Comparison of ENCODE assay signal across 12 cellular contexts in genomic region chr3:56802793-56803192, GRCh38. TPM values are rescaled to one million over a fixed set of nuclear protein-coding genes. Genes with fewer than 3 reads are reported as not detected.
DNase-seq lines count a peak whose midpoint lies in the region; ATAC-seq, FAIRE-seq and TF ChIP-seq lines count a peak whose summit lies in the region.
"Had no signal": no experiment of that assay in that cellular context is flagged by ENCODE, and none has a peak within 500 bp of the region (broad histone marks: within the 10 kb centered on the region; RNA-seq: fewer than 3 reads in every experiment).

No MANE protein-coding gene starts in this region.

- peaks cover 0 to 27% (median 0%) of the 10 kb centered on the region in 3 donors for H3K36me3 Mint-ChIP-seq in CD8-positive, alpha-beta memory T cell
- no peaks in the 10 kb centered on the region for H3K36me3 Mint-ChIP-seq in T-cell

- no peaks in the 10 kb centered on the region for H3K9me3 ChIP-seq in CD8-positive, alpha-beta memory T cell (ENCODE audit: low read length)
- H3K9me3 ChIP-seq in hepatocyte (ENCODE audit: low read depth) (no peaks in the 10 kb centered on the region), kidney (ENCODE audit: control insufficient read depth in 1 of 2, low read length in 2 of 2) (no peaks in the 10 kb centered on the region), adrenal gland (replicated peaks in 1 of 3) (no peaks in the 10 kb centered on the region)
- H3K9me3 ChIP-seq: Peyer's patch, upper lobe of left lung had no signal

- no peak for DNase-seq in CD8-positive, alpha-beta memory T cell
- DNase-seq in T-cell (no peak), hepatocyte (ENCODE audit: low spot score) (no peak), GM12892 (ENCODE audit: insufficient read length) (no peak), NCI-H187 treated with DMSO at 0.1 percent for 48 hours (lab: John Stamatoyannopoulos, UW) (no peak), kidney (no peak), adrenal gland (no peak)
- DNase-seq: C1 segment of cervical spinal cord had no signal

- no peaks in the 10 kb centered on the region for H3K9me3 Mint-ChIP-seq in CD8-positive, alpha-beta memory T cell
- no peaks in the 10 kb centered on the region for H3K9me3 Mint-ChIP-seq in T-cell

- H3K79me2 ChIP-seq in ACC112 (ENCODE audit: control insufficient read depth, insufficient read depth, low read length, unreplicated experiment) = no peaks in the 10 kb centered on the region
- peaks cover 37% of the 10 kb centered on the region for H3K79me2 ChIP-seq in hepatocyte

- TF ChIP-seq CTCF in hepatocyte (IDR thresholded peaks at IDR 0.05; ENCODE audit: poor library complexity) = no peak
- TF ChIP-seq CTCF in kidney (IDR thresholded peaks at IDR 0.05; ENCODE audit: borderline replicate concordance, extremely low read depth, insufficient read depth) = no peak
- no peak for TF ChIP-seq CTCF in adrenal gland (IDR thresholded peaks at IDR 0.05)

- H3K9me2 ChIP-seq in hepatocyte (replicated peaks; ENCODE audit: insufficient read depth) = no peaks in the 10 kb centered on the region

- peaks cover 28 to 40% (median 30%) of the 10 kb centered on the region in 3 donors for H3K4me1 Mint-ChIP-seq in CD8-positive, alpha-beta memory T cell
- H3K4me1 Mint-ChIP-seq in T-cell = peaks cover 30 to 45% (median 33%) of the 10 kb centered on the region in 3 donors

- TF ChIP-seq POLR2A in GM12892 (IDR thresholded peaks at IDR 0.05; ENCODE audit: low read depth, low read length) (no peak), adrenal gland (IDR thresholded peaks at IDR 0.05) (no peak)

- CTCF ChIA-PET in CD8-positive, alpha-beta memory T cell (lab: Charles Lee) = interaction anchor here (1.0 to 10.1 kb wide), 5 partner anchors 18 to 187 kb away, joined by 4 to 208 read pairs (median 135); no protein-coding TSS in a partner anchor
- CTCF ChIA-PET in T-cell (lab: Charles Lee) = interaction anchor here (0.7 to 8.8 kb wide), 9 partner anchors 9 to 263 kb away, joined by 3 to 181 read pairs (median 4); no protein-coding TSS in a partner anchor

- peaks cover 13% of the 10 kb centered on the region for H4K20me1 ChIP-seq in hepatocyte (ENCODE audit: insufficient read depth, poor library complexity, severe bottlenecking)

- H3K36me3 ChIP-seq in ACC112 (ENCODE audit: insufficient read depth, low read length) (no peaks in the 10 kb centered on the region), hepatocyte (replicated peaks; ENCODE audit: insufficient read depth, low read depth) (no peaks in the 10 kb centered on the region), kidney (ENCODE audit: control insufficient read depth in 1 of 2, insufficient read depth in 2 of 2, low read length in 2 of 2) (no peaks in the 10 kb centered on the region), adrenal gland (replicated peaks in 1 of 2) (no peaks in the 10 kb centered on the region)
- no peaks in the 10 kb centered on the region for H3K36me3 ChIP-seq in CD8-positive, alpha-beta memory T cell (ENCODE audit: insufficient read depth, low read length)
- H3K36me3 ChIP-seq: Peyer's patch, upper lobe of left lung had no signal

- ATAC-seq in T-cell (replicated peaks in 1 of 4) = no peak

- H3K4me3 Mint-ChIP-seq in CD8-positive, alpha-beta memory T cell = peak overlapping the region; percentile 87 to 100 (median 91)
- peak overlapping the region; percentile 80 to 90 (median 86) for H3K4me3 Mint-ChIP-seq in T-cell

- intact Hi-C loops in kidney (cut with DNase I) (no loop called here), adrenal gland (cut with DNase I) (loop anchor here (5.0 kb wide), 2 partner anchors 100 to 185 kb away; no protein-coding TSS in a partner anchor)

- H3K27me3 Mint-ChIP-seq in CD8-positive, alpha-beta memory T cell = no peaks in the 10 kb centered on the region
- no peaks in the 10 kb centered on the region for H3K27me3 Mint-ChIP-seq in T-cell

- H2AFZ ChIP-seq in ACC112 (ENCODE audit: low read length, unreplicated experiment) (peak overlapping the region; percentile 89), hepatocyte (no peak overlapping the region)

- peaks cover 11% of the 10 kb centered on the region for H3K4me1 ChIP-seq in ACC112 (ENCODE audit: control insufficient read depth, insufficient read depth, low read length, unreplicated experiment)
- H3K4me1 ChIP-seq in CD8-positive, alpha-beta memory T cell (ENCODE audit: insufficient read depth, low read length) = peaks cover 28% of the 10 kb centered on the region
- peaks cover 21% of the 10 kb centered on the region for H3K4me1 ChIP-seq in hepatocyte (ENCODE audit: insufficient read depth)
- H3K4me1 ChIP-seq in kidney (ENCODE audit: control insufficient read depth in 1 of 2, insufficient read depth in 1 of 2, low read depth in 1 of 2, low read length in 2 of 2) = peaks cover 5 to 10% of the 10 kb centered on the region in 2 donors
- H3K4me1 ChIP-seq in adrenal gland (replicated peaks in 1 of 2) = peaks cover 22 to 26% of the 10 kb centered on the region in 2 donors

- H3K4me2 ChIP-seq in hepatocyte = peak overlapping the region; percentile 91

- H3K4me3 ChIP-seq in ACC112 (ENCODE audit: low read depth, low read length) = peak overlapping the region; percentile 86
- H3K4me3 ChIP-seq in CD8-positive, alpha-beta memory T cell (ENCODE audit: low read length) = peak overlapping the region; percentile 75
- H3K4me3 ChIP-seq in hepatocyte = no peak overlapping the region
- H3K4me3 ChIP-seq in kidney (ENCODE audit: low read length in 2 of 2) = peak overlapping the region in 1 of 2 donors; percentile 96
- H3K4me3 ChIP-seq in adrenal gland = no peak overlapping the region

- WGBS in hepatocyte (ENCODE audit: low lambda C conversion rate, missing lambda C conversion rate) = 77% methylated on average over 1 of the region's 1 CpG
- WGBS in adrenal gland, 4 donors = 83 to 89% (median 88%) methylated on average over 1 of the region's 1 CpG

- no peak for FAIRE-seq in GM12892 (lab: Jason Lieb, UNC)
- FAIRE-seq in kidney (lab: Jason Lieb, UNC) = no peak
- FAIRE-seq: islet of Langerhans had no signal

- H3K9ac ChIP-seq in kidney (ENCODE audit: low read length in 2 of 2) = no peak overlapping the region

- no peak overlapping the region for H3K27ac ChIP-seq in ACC112 (ENCODE audit: low read depth, low read length)
- H3K27ac ChIP-seq in CD8-positive, alpha-beta memory T cell (ENCODE audit: low read depth, low read length) = no peak overlapping the region
- peak overlapping the region; percentile 57 for H3K27ac ChIP-seq in hepatocyte
- no peak overlapping the region for H3K27ac ChIP-seq in kidney (ENCODE audit: low read depth in 2 of 2, low read length in 2 of 2)
- H3K27ac ChIP-seq in adrenal gland = no peak overlapping the region

- peak overlapping the region in 5 of 8 donors; percentile 80 to 94 (median 88) for H3K27ac Mint-ChIP-seq in CD8-positive, alpha-beta memory T cell
- peak overlapping the region; percentile 76 to 81 for H3K27ac Mint-ChIP-seq in T-cell

- H3K27me3 ChIP-seq in ACC112 (ENCODE audit: insufficient read depth, low read length) (no peaks in the 10 kb centered on the region), hepatocyte (no peaks in the 10 kb centered on the region), adrenal gland (no peaks in the 10 kb centered on the region)
- H3K27me3 ChIP-seq in CD8-positive, alpha-beta memory T cell (ENCODE audit: insufficient read depth, low read length, poor library complexity, severe bottlenecking) = no peaks in the 10 kb centered on the region
- H3K27me3 ChIP-seq: Peyer's patch, upper lobe of left lung had no signal

- POLR2A ChIA-PET in CD8-positive, alpha-beta memory T cell (lab: Charles Lee) = interaction anchor here (6.0 kb wide), 1 partner anchor 48 kb away, joined by 50 read pairs; no protein-coding TSS in a partner anchor
- POLR2A ChIA-PET in T-cell (lab: Charles Lee) = interaction anchor here in 1 of 2 donors (0.6 kb wide), 1 partner anchor 21 kb away, joined by 7 read pairs; no protein-coding TSS in a partner anchor

RNA-seq across cellular contexts. Expression of gene ARHGEF3, which starts 1.0 kb away (rescaled TPM):
- 10 to 100 TPM; 55.1 to 56.6 TPM for total RNA-seq in CD8-positive, alpha-beta memory T cell
- 110 TPM for polyA plus RNA-seq in CD8-positive, alpha-beta memory T cell
- total RNA-seq in T-cell (100 to 1,000 TPM in 4 of 5 donors, 10 to 100 TPM in 1; 93.4 to 132 (median 124) TPM), hepatocyte (39.6 and 41.7 TPM in 2 replicates), kidney (56.3 TPM), adrenal gland (100 to 1,000 TPM in 1 of 8 donors, 10 to 100 TPM in 7; 49.4 to 110 (median 70.4) TPM)
- polyA plus RNA-seq in hepatocyte (52.4 and 63.8 TPM in 2 replicates), kidney (ENCODE audit: insufficient read depth, low read depth, low replicate concordance) (25.8 TPM), adrenal gland (100 to 1,000 TPM in 1 of 3 donors, 10 to 100 TPM in 2; 26.6 to 122 (median 33.9) TPM)
- polyA plus RNA-seq in GM12892 (2012; ENCODE audit: missing spikeins) = 16.9 TPM

Comparison
In these comparisons a context has a peak if more than half of its experiments do, and no peak if none do; other contexts are left out.
1. H3K4me3 ChIP-seq: peak in ACC112 (single experiment) and CD8-positive, alpha-beta memory T cell (single experiment); none in hepatocyte (single experiment) and adrenal gland (0 of 4).